In genomic region chr2:27370816-27371620, GRCh38 we compare ENCODE assay signal across 8 cellular contexts. TPM values are rescaled to one million over a fixed set of nuclear protein-coding genes. Genes with fewer than 3 reads are reported as not detected.
DNase-seq lines count a peak whose midpoint lies in the region; ATAC-seq and TF ChIP-seq lines count a peak whose summit lies in the region.

No MANE protein-coding gene starts in this region.

- no peaks in the 10 kb centered on the region for H3K27me3 Mint-ChIP-seq in T-helper 2 cell treated with Interferon-gamma antibody and Interleukin-4, amounts not matched to agents 5 μg/mL and 100 μg/mL, for 36 hours (ENCODE audit: low read depth)

- H3K36me3 ChIP-seq in duodenal mucosa (ENCODE audit: control insufficient read depth in 1 of 2, insufficient read depth in 2 of 2, low read length in 2 of 2) (peaks cover 50 to 62% of the 10 kb centered on the region in 2 donors), suprapubic skin (peaks cover 58% of the 10 kb centered on the region)

- no peaks in the 10 kb centered on the region for H3K9me3 ChIP-seq in duodenal mucosa (ENCODE audit: control insufficient read depth in 1 of 2, low read length in 2 of 2)
- no peaks in the 10 kb centered on the region for H3K9me3 ChIP-seq in suprapubic skin

- TF ChIP-seq CTCF in suprapubic skin (IDR thresholded peaks at IDR 0.05) = no peak

- H3K27me3 ChIP-seq in duodenal mucosa (ENCODE audit: control insufficient read depth in 1 of 2, insufficient read depth in 2 of 2, low read length in 2 of 2) = no peaks in the 10 kb centered on the region
- H3K27me3 ChIP-seq in suprapubic skin = no peaks in the 10 kb centered on the region

- H3K4me3 ChIP-seq in duodenal mucosa (ENCODE audit: low read depth in 1 of 2, low read length in 2 of 2) (peak overlapping the region; percentile 94 to 98), suprapubic skin (peak overlapping the region; percentile 98)

- peak overlapping the region; percentile 88 for H3K4me3 Mint-ChIP-seq in T-helper 2 cell treated with Interferon-gamma antibody and Interleukin-4, amounts not matched to agents 5 μg/mL and 100 μg/mL, for 36 hours

- H3K27ac Mint-ChIP-seq in T-helper 2 cell treated with Interferon-gamma antibody and Interleukin-4, amounts not matched to agents 5 μg/mL and 100 μg/mL, for 36 hours = peak overlapping the region; percentile 93

- H3K9me3 Mint-ChIP-seq in T-helper 2 cell treated with Interferon-gamma antibody and Interleukin-4, amounts not matched to agents 5 μg/mL and 100 μg/mL, for 36 hours = no peaks in the 10 kb centered on the region

- no peak for TF ChIP-seq EP300 in suprapubic skin (IDR thresholded peaks at IDR 0.05)

- no peak for TF ChIP-seq POLR2A in suprapubic skin (IDR thresholded peaks at IDR 0.05)

- peak; percentile 32 for ATAC-seq in GM21390 (IDR thresholded peaks at IDR 0.05; ENCODE audit: unreplicated experiment)
- no peak for ATAC-seq in HG03280 (IDR thresholded peaks at IDR 0.05; ENCODE audit: unreplicated experiment)

- WGBS in suprapubic skin = 1% methylated on average over 39 of the region's 46 CpGs

- H3K27ac ChIP-seq in duodenal mucosa (ENCODE audit: low read depth, low read length) = peak overlapping the region; percentile 77
- H3K27ac ChIP-seq in suprapubic skin = peak overlapping the region; percentile 97

- H3K9ac ChIP-seq in duodenal mucosa (ENCODE audit: low read depth in 1 of 2, low read length in 2 of 2) = peak overlapping the region; percentile 89 to 96

- peaks cover 24% of the 10 kb centered on the region for H3K4me1 Mint-ChIP-seq in T-helper 2 cell treated with Interferon-gamma antibody and Interleukin-4, amounts not matched to agents 5 μg/mL and 100 μg/mL, for 36 hours (ENCODE audit: low read depth)

- H3K36me3 Mint-ChIP-seq in T-helper 2 cell treated with Interferon-gamma antibody and Interleukin-4, amounts not matched to agents 5 μg/mL and 100 μg/mL, for 36 hours (ENCODE audit: low read depth) = peaks cover 61% of the 10 kb centered on the region

- H3K4me1 ChIP-seq in duodenal mucosa (ENCODE audit: control insufficient read depth in 1 of 2, insufficient read depth in 2 of 2, low read length in 2 of 2) = peaks cover 28 to 29% of the 10 kb centered on the region in 2 donors
- H3K4me1 ChIP-seq in suprapubic skin = peaks cover 38% of the 10 kb centered on the region

- DNase-seq in ELR (ENCODE audit: low read depth) = peak; percentile 61
- DNase-seq in HUDEP-2 (lab: John Stamatoyannopoulos, UW; ENCODE audit: unreplicated experiment in 76 of 76) = peak in 62 of 76 experiments; percentile 7 to 69 (median 34)
- DNase-seq in T-helper 2 cell treated with Interferon-gamma antibody and Interleukin-4, amounts not matched to agents 5 μg/mL and 100 μg/mL, for 36 hours (ENCODE audit: low spot score) = peak; percentile 44
- peak; percentile 33 to 50 for DNase-seq in lung microvascular endothelial cell (ENCODE audit: low read depth in 2 of 2)
- no peak for DNase-seq in suprapubic skin (ENCODE audit: low spot score in 2 of 2)

RNA-seq across cellular contexts. Expression of gene SNX17, which starts 0.6 kb away (rescaled TPM):
- total RNA-seq in lung microvascular endothelial cell (97.9 and 106 TPM in 2 replicates), suprapubic skin (10 to 100 TPM; 73.4 to 89.8 (median 76.4) TPM)

RNA-seq across cellular contexts. Expression of gene EIF2B4, which starts 0.9 kb away (rescaled TPM):
- total RNA-seq in lung microvascular endothelial cell = 21.4 and 23.0 TPM in 2 replicates
- total RNA-seq in suprapubic skin = 10 to 100 TPM; 34.3 to 68.2 (median 48.5) TPM

RNA-seq across cellular contexts. Expression of gene ZNF513, which starts 9.5 kb away (rescaled TPM):
- total RNA-seq in lung microvascular endothelial cell (4.8 and 7.1 TPM in 2 replicates), suprapubic skin (10 to 100 TPM in 3 of 4 donors, 1 to 10 TPM in 1; 7.6 to 16.7 (median 11.7) TPM)

RNA-seq across cellular contexts. Expression of gene GTF3C2, which starts 14.5 kb away (rescaled TPM):
- total RNA-seq in lung microvascular endothelial cell (18.7 and 20.4 TPM in 2 replicates), suprapubic skin (100 to 1,000 TPM in 1 of 4 donors, 10 to 100 TPM in 3; 53.8 to 160 (median 75.9) TPM)

RNA-seq across cellular contexts. Expression of gene PPM1G, which starts 38.4 kb away (rescaled TPM):
- 74.8 and 78.8 TPM in 2 replicates for total RNA-seq in lung microvascular endothelial cell
- 10 to 100 TPM; 37.4 to 54.1 (median 49.3) TPM for total RNA-seq in suprapubic skin

Comparison
In these comparisons a context has a peak if more than half of its experiments do, and no peak if none do; other contexts are left out.
1. DNase-seq: peak in ELR (single experiment), HUDEP-2 (62 of 76), T-helper 2 cell treated with Interferon-gamma antibody and Interleukin-4, amounts not matched to agents 5 μg/mL and 100 μg/mL, for 36 hours (single experiment) and lung microvascular endothelial cell (2 of 2); none in suprapubic skin (0 of 2).